Comparison of ENCODE assay signal across 9 cellular contexts in genomic region chr15:43793647-43794046, GRCh38. TPM values are rescaled to one million over a fixed set of nuclear protein-coding genes. Genes with fewer than 3 reads are reported as not detected.
DNase-seq lines count a peak whose midpoint lies in the region; ATAC-seq and TF ChIP-seq lines count a peak whose summit lies in the region.
"Had no signal": no experiment of that assay in that cellular context is flagged by ENCODE, and none has a peak within 500 bp of the region (broad histone marks: within the 10 kb centered on the region; RNA-seq: fewer than 3 reads in every experiment).

No MANE protein-coding gene starts in this region.

- no peak overlapping the region for H3K56ac ChIP-seq in H9 (ENCODE audit: insufficient read length, low read depth, low read length)

- peaks cover 8% of the 10 kb centered on the region for H3K23me2 ChIP-seq in H9 (ENCODE audit: insufficient read length, low read depth, low read length, poor library complexity, severe bottlenecking)

- H3K23ac ChIP-seq in H9 (ENCODE audit: insufficient read length, low read depth, low read length): no peak overlapping the region

- H3K4me2 ChIP-seq in H9 (ENCODE audit: insufficient read depth, insufficient read length, low read length): peak overlapping the region; percentile 94

- no peak overlapping the region for H2AK5ac ChIP-seq in H9 (ENCODE audit: insufficient read length, low read length)

- H3K27me3 ChIP-seq in H9 (ENCODE audit: insufficient read depth, low read length): no peaks in the 10 kb centered on the region
- H3K27me3 ChIP-seq in gastroesophageal sphincter: no peaks in the 10 kb centered on the region
- H3K27me3 ChIP-seq in skeletal muscle tissue (ENCODE audit: control insufficient read depth in 3 of 3, insufficient read depth in 3 of 3, low read length in 3 of 3): no peaks in the 10 kb centered on the region

- POLR2A ChIA-PET in activated B cell treated with CpG ODN at 0.5 μM for 24 hours (lab: Charles Lee): interaction anchor here (0.8 to 18.0 kb wide), 6 partner anchors 16 to 47 kb away, joined by 3 to 509 read pairs (median 15); partner anchors contain the start of genes ELL3, MFAP1 and PDIA3

- H3K18ac ChIP-seq in H9 (ENCODE audit: insufficient read length, low read depth, low read length): no peak overlapping the region

- intact Hi-C loops in activated B cell treated with CpG ODN at 0.5 μM for 24 hours (cut with micrococcal nuclease): loop anchor here (5.0 kb wide), 1 partner anchor 46 kb away; the partner anchor contains the start of gene PDIA3

- no peak overlapping the region for H2BK20ac ChIP-seq in H9 (ENCODE audit: low read depth, low read length, poor library complexity, severe bottlenecking)

- peaks cover 0 to 51% of the 10 kb centered on the region in 2 donors for H3K36me3 ChIP-seq in gastroesophageal sphincter
- H3K36me3 ChIP-seq in skeletal muscle tissue (ENCODE audit: control insufficient read depth in 3 of 3, insufficient read depth in 3 of 3, low read length in 3 of 3): peaks cover 29 to 43% (median 40%) of the 10 kb centered on the region in 3 donors

- no CpG with 5 or more reads among the region's 10 CpGs for WGBS in H9 (ENCODE audit: extremely low coverage, insufficient read length, low lambda C conversion rate)
- WGBS in gastroesophageal sphincter (ENCODE audit: low coverage in 1 of 2), 2 donors: 76 to 80% methylated on average over 1 to 6 of the region's 10 CpGs

- no peak overlapping the region for H3K4ac ChIP-seq in H9 (ENCODE audit: low read depth, low read length)

- no peak overlapping the region for H4K8ac ChIP-seq in H9 (replicated peaks; ENCODE audit: insufficient read length, low read depth, low read length)

- H2BK120ac ChIP-seq in H9 (ENCODE audit: low read depth, low read length, poor library complexity, severe bottlenecking): no peak overlapping the region

- TF ChIP-seq CTCF in H9 (conservative IDR thresholded peaks at IDR 0.05): no peak
- TF ChIP-seq CTCF in activated B cell treated with CpG ODN at 0.5 μM for 24 hours (IDR thresholded peaks at IDR 0.05): no peak
- TF ChIP-seq CTCF in gastroesophageal sphincter (IDR thresholded peaks at IDR 0.05): no peak

- H3K4me3 ChIP-seq in gastroesophageal sphincter (peak overlapping the region; percentile 72 to 97), skeletal muscle tissue (ENCODE audit: low read length in 3 of 3) (peak overlapping the region; percentile 90 to 100 (median 93))

- no peak overlapping the region for H2BK12ac ChIP-seq in H9 (ENCODE audit: insufficient read length, low read depth, low read length)

- H3K14ac ChIP-seq in H9 (ENCODE audit: insufficient read depth, low read length): no peak overlapping the region

- no peak for TF ChIP-seq POLR2A in gastroesophageal sphincter (IDR thresholded peaks at IDR 0.05)

- H3K36me3 Mint-ChIP-seq in H9 (ENCODE audit: insufficient read depth in 1 of 3, low read depth in 3 of 3): peaks cover 35 to 54% (median 39%) of the 10 kb centered on the region in 3 experiments; a peak in 6 of 7 replicates
- H3K36me3 Mint-ChIP-seq in activated B cell treated with CpG ODN at 0.5 μM for 24 hours (ENCODE audit: low read depth): peaks cover 59% of the 10 kb centered on the region

- no peaks in the 10 kb centered on the region for H3K27me3 Mint-ChIP-seq in H9 (ENCODE audit: low read depth)
- H3K27me3 Mint-ChIP-seq in activated B cell treated with CpG ODN at 0.5 μM for 24 hours: no peaks in the 10 kb centered on the region

- peak overlapping the region; percentile 25 for H4K5ac ChIP-seq in H9 (ENCODE audit: insufficient read length, low read depth, low read length)

- H3K4me1 Mint-ChIP-seq in H9 (peaks cover 51 to 65% of the 10 kb centered on the region in 2 experiments), activated B cell treated with CpG ODN at 0.5 μM for 24 hours (peaks cover 79% of the 10 kb centered on the region)

- peaks cover 6% of the 10 kb centered on the region; the same call in 1 of the 2 replicates for H3K79me2 ChIP-seq in H9 (ENCODE audit: insufficient read depth, low read length)

- CTCF ChIA-PET in activated B cell treated with CpG ODN at 0.5 μM for 24 hours (lab: Charles Lee): interaction anchor here (1.0 kb wide), 1 partner anchor 13 kb away, joined by 3 read pairs; no protein-coding TSS in a partner anchor

- H4K91ac ChIP-seq in H9 (ENCODE audit: insufficient read length, low read depth, low read length): no peak overlapping the region

- H3K79me1 ChIP-seq in H9 (ENCODE audit: insufficient read depth, low read depth, low read length, poor library complexity, severe bottlenecking): peaks cover 3% of the 10 kb centered on the region

- no peak overlapping the region; the same call in 1 of the 2 replicates for H2BK15ac ChIP-seq in H9 (ENCODE audit: low read depth, low read length)

- ATAC-seq in activated B cell treated with CpG ODN at 0.5 μM for 24 hours (ENCODE audit: low read depth) (no peak), gastroesophageal sphincter (no peak), HG03139 (IDR thresholded peaks at IDR 0.05; ENCODE audit: unreplicated experiment) (no peak)

- H3T11ph ChIP-seq in H9 (ENCODE audit: low read length): no peak overlapping the region

- no peak overlapping the region for H2BK5ac ChIP-seq in H9 (ENCODE audit: insufficient read length, low read length)

- H3K27ac ChIP-seq in H9 (ENCODE audit: insufficient read length, low read depth, low read length): no peak overlapping the region
- H3K27ac ChIP-seq in gastroesophageal sphincter: peak overlapping the region in 3 of 4 donors; percentile 94 to 99 (median 96)
- peak overlapping the region; percentile 99 for H3K27ac ChIP-seq in skeletal muscle tissue (ENCODE audit: low read depth, low read length)

- DNase-seq in H9 (no peak), activated B cell treated with CpG ODN at 0.5 μM for 24 hours (no peak), NCI-H2196 treated with DMSO at 0.1 percent for 48 hours (lab: John Stamatoyannopoulos, UW; ENCODE audit: unreplicated experiment) (no peak), COLO668 (lab: John Stamatoyannopoulos, UW; ENCODE audit: unreplicated experiment) (no peak), glomerular visceral epithelial cell (ENCODE audit: extremely low spot score) (no peak)

- peaks cover 18% of the 10 kb centered on the region; the same call in 1 of the 2 replicates for H3K4me1 ChIP-seq in H9 (ENCODE audit: insufficient read depth, low read length)
- peaks cover 5 to 61% (median 19%) of the 10 kb centered on the region in 3 donors for H3K4me1 ChIP-seq in gastroesophageal sphincter
- H3K4me1 ChIP-seq in skeletal muscle tissue (ENCODE audit: control insufficient read depth in 3 of 3, insufficient read depth in 3 of 3, low read length in 3 of 3): peaks cover 45 to 59% (median 45%) of the 10 kb centered on the region in 3 donors

- H3K4me3 Mint-ChIP-seq in H9 (peak overlapping the region; percentile 98 to 99), activated B cell treated with CpG ODN at 0.5 μM for 24 hours (peak overlapping the region; percentile 98)

- TF ChIP-seq EP300 in gastroesophageal sphincter (IDR thresholded peaks at IDR 0.05): no peak

- no peak overlapping the region for H2AFZ ChIP-seq in H9 (ENCODE audit: low read length)

- peak overlapping the region in 1 of 3 experiments; percentile 91; a peak in 3 of 7 replicates for H3K27ac Mint-ChIP-seq in H9
- peak overlapping the region; percentile 97 for H3K27ac Mint-ChIP-seq in activated B cell treated with CpG ODN at 0.5 μM for 24 hours

- no peaks in the 10 kb centered on the region for H3K9me3 ChIP-seq in H9 (ENCODE audit: control insufficient read depth, low read depth, low read length)
- no peaks in the 10 kb centered on the region for H3K9me3 ChIP-seq in gastroesophageal sphincter
- H3K9me3 ChIP-seq in skeletal muscle tissue (ENCODE audit: control insufficient read depth in 3 of 3, low read length in 3 of 3): no peaks in the 10 kb centered on the region

- H3K9me3 Mint-ChIP-seq in H9 (no peaks in the 10 kb centered on the region), activated B cell treated with CpG ODN at 0.5 μM for 24 hours (no peaks in the 10 kb centered on the region)

- no peaks in the 10 kb centered on the region for H4K20me1 ChIP-seq in H9 (ENCODE audit: control insufficient read depth, insufficient read depth, insufficient read length)

- H3K9ac ChIP-seq in H9 (ENCODE audit: extremely low read depth, insufficient read length, low read length): peak overlapping the region; percentile 96
- H3K9ac ChIP-seq in skeletal muscle tissue (ENCODE audit: low read depth in 1 of 3, low read length in 3 of 3): peak overlapping the region; percentile 100

RNA-seq across cellular contexts. Expression of gene SERF2, which starts 1.5 kb away (rescaled TPM):
- total RNA-seq in H9 (2021) (819 and 831 TPM in 2 replicates), activated B cell treated with CpG ODN at 0.5 μM for 24 hours (601 and 656 TPM in 2 replicates), gastroesophageal sphincter (100 to 1,000 TPM; 518 to 789 (median 702) TPM), skeletal muscle tissue (175 TPM)

RNA-seq across cellular contexts. Expression of gene SERINC4, which starts 6.4 kb away (rescaled TPM):
- 0.17 and 0.26 TPM in 2 replicates for total RNA-seq in H9 (2021)
- 0.11 and 0.20 TPM in 2 replicates for total RNA-seq in activated B cell treated with CpG ODN at 0.5 μM for 24 hours
- under 1 TPM in 1 of 4 donors, not detected in 3; 0.39 TPM for total RNA-seq in gastroesophageal sphincter
- under 0.01 TPM for total RNA-seq in skeletal muscle tissue
- total RNA-seq: SK-MEL-5 had no signal

RNA-seq across cellular contexts. Expression of gene HYPK, which starts 6.8 kb away (rescaled TPM):
- 25.4 and 25.9 TPM in 2 replicates for total RNA-seq in H9 (2021)
- total RNA-seq in activated B cell treated with CpG ODN at 0.5 μM for 24 hours: 19.2 and 19.7 TPM in 2 replicates
- 1 to 10 TPM; 3.7 to 8.4 (median 7.7) TPM for total RNA-seq in gastroesophageal sphincter
- 14.1 TPM for total RNA-seq in skeletal muscle tissue

RNA-seq across cellular contexts. Expression of gene ELL3, which starts 16.9 kb away (rescaled TPM):
- total RNA-seq in H9 (2021) (6.4 and 7.2 TPM in 2 replicates), activated B cell treated with CpG ODN at 0.5 μM for 24 hours (95.5 and 108 TPM in 2 replicates), gastroesophageal sphincter (1 to 10 TPM; 5.1 to 6.6 (median 5.8) TPM), skeletal muscle tissue (4.2 TPM)

RNA-seq across cellular contexts. Expression of gene MFAP1, which starts 30.8 kb away (rescaled TPM):
- total RNA-seq in H9 (2021): 44.7 and 47.8 TPM in 2 replicates
- total RNA-seq in activated B cell treated with CpG ODN at 0.5 μM for 24 hours: 26.1 and 27.9 TPM in 2 replicates
- total RNA-seq in gastroesophageal sphincter: 10 to 100 TPM; 16.5 to 27.2 (median 19.7) TPM
- 21.9 TPM for total RNA-seq in skeletal muscle tissue
